19 cellular contexts compared by ENCODE assay signal in the genomic region with DNA sequence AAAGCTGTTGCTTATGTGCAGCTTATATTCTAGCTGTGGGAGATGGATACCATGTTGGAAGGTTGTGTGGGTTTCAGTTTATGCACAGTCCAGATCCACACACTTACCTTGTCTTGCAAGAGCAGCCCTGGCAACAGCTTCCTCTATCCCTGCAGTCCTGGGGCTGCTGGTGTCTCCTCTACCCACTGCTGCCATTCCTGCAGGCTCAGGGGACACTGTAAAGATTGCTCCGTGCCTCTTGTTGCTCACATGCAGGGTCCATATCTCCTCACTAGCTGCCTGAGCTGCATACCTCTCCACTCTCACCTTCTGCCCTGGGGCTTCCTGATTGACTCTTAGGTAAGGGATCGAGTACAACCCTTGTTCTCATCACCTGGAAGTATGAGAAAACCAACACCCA.
DNase-seq lines count a peak whose midpoint lies in the region; ATAC-seq and TF ChIP-seq lines count a peak whose summit lies in the region.
"Had no signal": no experiment of that assay in that cellular context is flagged by ENCODE, and none has a peak within 500 bp of the region (broad histone marks: within the 10 kb centered on the region; RNA-seq: fewer than 3 reads in every experiment).

No MANE protein-coding gene starts in this region.

- H3K4me1 ChIP-seq in PC-9 (replicated peaks; ENCODE audit: insufficient read depth) (peaks cover 69% of the 10 kb centered on the region), psoas muscle (peaks cover 46% of the 10 kb centered on the region)
- no peaks in the 10 kb centered on the region for H3K4me1 ChIP-seq in CD8-positive, alpha-beta memory T cell (ENCODE audit: insufficient read depth, low read length)
- H3K4me1 ChIP-seq: BE2C, BLaER1, Caco-2 had no signal

- DNase-seq in PC-9: no peak
- DNase-seq in islet precursor cell: peak; percentile 52
- no peak for DNase-seq in psoas muscle
- DNase-seq in activated gamma-delta T cell (lab: John Stamatoyannopoulos, UW): no peak
- DNase-seq in CD8-positive, alpha-beta memory T cell: no peak
- DNase-seq in activated naive CD4-positive, alpha-beta T cell treated with anti-CD3 and anti-CD28 coated beads, Interleukin-2, amount 10 ng/mL, durations not matched to agents 7 days and 5 days: no peak
- DNase-seq: 8988T; ACHN; BE2C; C1 segment of cervical spinal cord; Caco-2; Calu3; CD4-positive, alpha-beta memory T cell; CD4-positive, CD25-positive, alpha-beta regulatory T cell; DMS79 treated with DMSO at 0.1 percent for 48 hours; GF-D8 had no signal

- H3K79me2 ChIP-seq in PC-9 (ENCODE audit: low read depth): no peaks in the 10 kb centered on the region

- 0 out of 2 replicates have a peak, but pooled peaks cover 5% of the 10 kb centered on the region for H3K36me3 ChIP-seq in PC-9 (ENCODE audit: low read depth)
- no peaks in the 10 kb centered on the region for H3K36me3 ChIP-seq in psoas muscle (ENCODE audit: insufficient read depth in 1 of 2, low read depth in 1 of 2)
- H3K36me3 ChIP-seq in CD8-positive, alpha-beta memory T cell (ENCODE audit: insufficient read depth, low read length): no peaks in the 10 kb centered on the region
- H3K36me3 ChIP-seq: BE2C, BLaER1 had no signal

- H3F3A ChIP-seq in PC-9 (ENCODE audit: insufficient read depth, low read depth): peaks cover 50% of the 10 kb centered on the region

- no peak overlapping the region for H3K4me3 Mint-ChIP-seq in CD8-positive, alpha-beta memory T cell
- no peak overlapping the region for H3K4me3 Mint-ChIP-seq in activated naive CD4-positive, alpha-beta T cell treated with anti-CD3 and anti-CD28 coated beads, Interleukin-2, amount 10 ng/mL, durations not matched to agents 7 days and 5 days
- H3K4me3 Mint-ChIP-seq: CD14-positive monocyte; CD4-positive, alpha-beta memory T cell; CD4-positive, CD25-positive, alpha-beta regulatory T cell had no signal

- H3K27ac Mint-ChIP-seq in CD8-positive, alpha-beta memory T cell: no peak overlapping the region
- no peak overlapping the region for H3K27ac Mint-ChIP-seq in activated naive CD4-positive, alpha-beta T cell treated with anti-CD3 and anti-CD28 coated beads, Interleukin-2, amount 10 ng/mL, durations not matched to agents 7 days and 5 days
- H3K27ac Mint-ChIP-seq: CD4-positive, alpha-beta memory T cell; CD4-positive, CD25-positive, alpha-beta regulatory T cell had no signal

- TF ChIP-seq CTCF in PC-9 (conservative IDR thresholded peaks at IDR 0.05): no peak
- TF ChIP-seq CTCF in psoas muscle (IDR thresholded peaks at IDR 0.05): no peak

- peaks cover 10 to 33% of the 10 kb centered on the region in 2 donors for H3K27me3 Mint-ChIP-seq in CD8-positive, alpha-beta memory T cell
- peaks cover 9% of the 10 kb centered on the region for H3K27me3 Mint-ChIP-seq in activated naive CD4-positive, alpha-beta T cell treated with anti-CD3 and anti-CD28 coated beads, Interleukin-2, amount 10 ng/mL, durations not matched to agents 7 days and 5 days

- H3K27me3 ChIP-seq in PC-9 (ENCODE audit: insufficient read depth, low read depth) (no peaks in the 10 kb centered on the region), psoas muscle (ENCODE audit: insufficient read depth in 3 of 3, low read length in 2 of 3) (no peaks in the 10 kb centered on the region)
- no peaks in the 10 kb centered on the region for H3K27me3 ChIP-seq in CD8-positive, alpha-beta memory T cell (ENCODE audit: insufficient read depth, low read length, poor library complexity, severe bottlenecking)
- H3K27me3 ChIP-seq: BE2C, BLaER1 had no signal

- CTCF ChIA-PET in PC-9 (lab: Charles Lee): no interaction called here
- CTCF ChIA-PET in CD8-positive, alpha-beta memory T cell (lab: Charles Lee): no interaction called here
- CTCF ChIA-PET in activated naive CD4-positive, alpha-beta T cell treated with anti-CD3 and anti-CD28 coated beads, Interleukin-2, amount 10 ng/mL, durations not matched to agents 7 days and 5 days (lab: Charles Lee): no interaction called here

- no peaks in the 10 kb centered on the region for H3K4me1 Mint-ChIP-seq in CD8-positive, alpha-beta memory T cell
- no peaks in the 10 kb centered on the region for H3K4me1 Mint-ChIP-seq in activated naive CD4-positive, alpha-beta T cell treated with anti-CD3 and anti-CD28 coated beads, Interleukin-2, amount 10 ng/mL, durations not matched to agents 7 days and 5 days
- H3K4me1 Mint-ChIP-seq: CD14-positive monocyte; CD4-positive, alpha-beta memory T cell; CD4-positive, CD25-positive, alpha-beta regulatory T cell had no signal

- H4K20me1 ChIP-seq in PC-9 (ENCODE audit: insufficient read depth): no peaks in the 10 kb centered on the region
- H4K20me1 ChIP-seq: BLaER1 had no signal

- H3K9me3 Mint-ChIP-seq in CD8-positive, alpha-beta memory T cell: no peaks in the 10 kb centered on the region
- no peaks in the 10 kb centered on the region for H3K9me3 Mint-ChIP-seq in activated naive CD4-positive, alpha-beta T cell treated with anti-CD3 and anti-CD28 coated beads, Interleukin-2, amount 10 ng/mL, durations not matched to agents 7 days and 5 days
- H3K9me3 Mint-ChIP-seq: CD14-positive monocyte; CD4-positive, alpha-beta memory T cell had no signal

- ATAC-seq in psoas muscle (no peak), GM21367 (IDR thresholded peaks at IDR 0.05; ENCODE audit: unreplicated experiment) (no peak)

- no peaks in the 10 kb centered on the region for H3K36me3 Mint-ChIP-seq in CD8-positive, alpha-beta memory T cell
- H3K36me3 Mint-ChIP-seq in activated naive CD4-positive, alpha-beta T cell treated with anti-CD3 and anti-CD28 coated beads, Interleukin-2, amount 10 ng/mL, durations not matched to agents 7 days and 5 days: no peaks in the 10 kb centered on the region
- H3K36me3 Mint-ChIP-seq: CD14-positive monocyte; CD4-positive, alpha-beta memory T cell; CD4-positive, CD25-positive, alpha-beta regulatory T cell had no signal

- H3K9me3 ChIP-seq in PC-9 (ENCODE audit: insufficient read depth, low read depth) (peaks cover 5% of the 10 kb centered on the region), psoas muscle (no peaks in the 10 kb centered on the region)
- no peaks in the 10 kb centered on the region for H3K9me3 ChIP-seq in CD8-positive, alpha-beta memory T cell (ENCODE audit: low read length)
- H3K9me3 ChIP-seq: BE2C, BLaER1, Caco-2 had no signal

- BruUV-seq in PC-9 (replicated peaks; lab: Mats Ljungman, UMichigan): no TSS peak

- peak overlapping the region; percentile 62 for H3K27ac ChIP-seq in PC-9
- H3K27ac ChIP-seq in psoas muscle: peak overlapping the region; percentile 70
- H3K27ac ChIP-seq in CD8-positive, alpha-beta memory T cell (ENCODE audit: low read depth, low read length): no peak overlapping the region
- H3K27ac ChIP-seq: BLaER1 had no signal

- H2AFZ ChIP-seq in PC-9: no peak overlapping the region

- WGBS in psoas muscle, 3 donors: 68 to 77% (median 68%) methylated on average over 2 of the region's 2 CpGs

- no peak overlapping the region for H3K4me2 ChIP-seq in PC-9
- H3K4me2 ChIP-seq: BLaER1 had no signal

- POLR2A ChIA-PET in PC-9 (lab: Charles Lee; ENCODE audit: unreplicated experiment): no interaction called here
- POLR2A ChIA-PET in CD8-positive, alpha-beta memory T cell (lab: Charles Lee): no interaction called here

- H3K9me2 ChIP-seq in PC-9 (ENCODE audit: insufficient read depth): no peaks in the 10 kb centered on the region

- intact Hi-C loops in PC-9 (cut with micrococcal nuclease; ENCODE audit: unreplicated experiment): loop anchor here (5.0 kb wide), 1 partner anchor 109 kb away; no protein-coding TSS in a partner anchor
- intact Hi-C loops in psoas muscle (cut with DNase I): loop anchor here in 1 of 2 donors (5.0 kb wide), 1 partner anchor 559 kb away; no protein-coding TSS in a partner anchor

- H3K4me3 ChIP-seq in PC-9 (no peak overlapping the region), psoas muscle (no peak overlapping the region)
- H3K4me3 ChIP-seq in CD8-positive, alpha-beta memory T cell (ENCODE audit: low read length): no peak overlapping the region
- H3K4me3 ChIP-seq: BLaER1 had no signal
